Comparison of ENCODE assay signal across 8 cellular contexts in the genomic region with DNA sequence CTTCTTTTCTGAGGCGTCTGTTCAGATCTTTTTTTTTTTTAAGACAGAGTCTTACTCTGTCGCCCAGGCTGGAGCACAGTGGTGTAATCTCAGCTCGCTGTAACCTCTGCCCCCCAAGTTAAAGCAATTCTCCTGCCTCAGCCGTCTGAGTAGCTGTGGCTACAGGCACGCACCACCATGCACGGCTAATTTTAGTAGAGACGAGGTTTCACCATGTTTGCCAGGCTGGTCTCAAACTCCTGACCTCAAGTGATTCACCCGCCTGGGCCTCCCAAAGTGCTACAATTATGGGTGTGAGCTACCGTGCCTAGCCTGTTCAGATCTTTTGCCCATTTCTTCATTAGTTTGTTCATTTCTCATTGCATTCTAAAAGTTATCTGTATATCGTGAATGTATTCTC. TPM values are rescaled to one million over a fixed set of nuclear protein-coding genes. Genes with fewer than 3 reads are reported as not detected.
"Had no signal": no experiment of that assay in that cellular context is flagged by ENCODE, and none has a peak within 500 bp of the region (broad histone marks: within the 10 kb centered on the region; RNA-seq: fewer than 3 reads in every experiment).

No MANE protein-coding gene starts in this region.

- ATAC-seq: HepG2, K562 had no signal

- H3K27ac ChIP-seq: HL-60 had no signal

- H3K4me3 ChIP-seq: K562 had no signal

- DNase-seq: IMR-90, KBM-7 had no signal

- H3K27ac Mint-ChIP-seq: IgD-negative memory B cell had no signal

- H3K4me3 Mint-ChIP-seq: IgD-negative memory B cell had no signal

- H3K36me3 Mint-ChIP-seq: IgD-negative memory B cell had no signal

RNA-seq across cellular contexts. Expression of a gene that starts 55.1 kb away (rescaled TPM):
- total RNA-seq: HepG2, HT-29, HT1080, IMR-90, K562 had no signal
- polyA plus RNA-seq: HepG2, IgD-negative memory B cell, IMR-90, K562 had no signal
